In the genomic region with DNA sequence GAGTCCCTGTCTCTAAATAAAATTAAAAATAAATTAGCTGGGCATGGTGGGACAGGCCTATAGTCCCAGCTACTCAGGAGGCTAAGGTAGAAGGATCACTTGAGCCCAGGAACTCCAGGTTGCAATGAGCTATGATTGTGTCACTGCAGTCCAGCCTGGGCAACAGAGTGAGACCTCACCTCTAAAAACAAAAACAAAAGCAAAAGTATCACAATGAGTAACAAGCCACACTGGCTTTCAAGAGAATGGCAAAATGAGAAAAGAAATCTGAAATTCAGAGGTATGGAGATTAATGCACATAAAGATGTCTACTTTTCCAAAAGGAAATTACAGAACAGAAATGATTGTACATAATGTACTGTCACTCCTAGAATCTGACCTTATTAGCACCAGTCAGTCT, we compare ENCODE assay signal across 14 cellular contexts.
DNase-seq lines count a peak whose midpoint lies in the region; ATAC-seq and TF ChIP-seq lines count a peak whose summit lies in the region.
"Had no signal": no experiment of that assay in that cellular context is flagged by ENCODE, and none has a peak within 500 bp of the region (broad histone marks: within the 10 kb centered on the region; RNA-seq: fewer than 3 reads in every experiment).

No MANE protein-coding gene starts in this region.

- no peak for TF ChIP-seq POLR2A in ovary (IDR thresholded peaks at IDR 0.05)

- POLR2A ChIA-PET in CD8-positive, alpha-beta memory T cell (lab: Charles Lee), result no interaction called here

- H3K27me3 Mint-ChIP-seq in chondrocyte (ENCODE audit: low read depth), result no peaks in the 10 kb centered on the region
- peaks cover 0 to 15% of the 10 kb centered on the region in 2 donors for H3K27me3 Mint-ChIP-seq in CD8-positive, alpha-beta memory T cell

- no peaks in the 10 kb centered on the region for H3K36me3 ChIP-seq in CD8-positive, alpha-beta memory T cell (ENCODE audit: insufficient read depth, low read length)
- H3K36me3 ChIP-seq in ovary, result no peaks in the 10 kb centered on the region
- H3K36me3 ChIP-seq: adrenal gland had no signal

- ATAC-seq in GM18520 (IDR thresholded peaks at IDR 0.05; ENCODE audit: unreplicated experiment), result peak; percentile 95
- ATAC-seq in GM21390 (IDR thresholded peaks at IDR 0.05; ENCODE audit: unreplicated experiment), result peak; percentile 96
- peak; percentile 89 for ATAC-seq in HG03039 (IDR thresholded peaks at IDR 0.05; ENCODE audit: unreplicated experiment)

- TF ChIP-seq CTCF in chondrocyte (IDR thresholded peaks at IDR 0.05) (no peak), ovary (IDR thresholded peaks at IDR 0.05) (no peak)

- CTCF ChIA-PET in CD8-positive, alpha-beta memory T cell (lab: Charles Lee), result no interaction called here

- H3K4me3 ChIP-seq in CD8-positive, alpha-beta memory T cell (ENCODE audit: low read length), result no peak overlapping the region
- H3K4me3 ChIP-seq in ovary, result no peak overlapping the region
- H3K4me3 ChIP-seq: adrenal gland had no signal

- H3K4me1 ChIP-seq in CD8-positive, alpha-beta memory T cell (ENCODE audit: insufficient read depth, low read length), result no peaks in the 10 kb centered on the region
- H3K4me1 ChIP-seq in ovary (ENCODE audit: insufficient read depth), result peaks cover 1% of the 10 kb centered on the region

- no peak overlapping the region for H3K4me3 Mint-ChIP-seq in chondrocyte (ENCODE audit: unreplicated experiment)
- H3K4me3 Mint-ChIP-seq in CD8-positive, alpha-beta memory T cell, result no peak overlapping the region
- H3K4me3 Mint-ChIP-seq: activated CD4-positive, alpha-beta memory T cell treated with anti-CD3 and anti-CD28 coated beads, Interleukin-2, amount 10 ng/mL, durations not matched to agents 7 days and 5 days; CD4-positive, alpha-beta T cell had no signal

- H3K36me3 Mint-ChIP-seq in chondrocyte (ENCODE audit: low read depth), result peaks cover 2% of the 10 kb centered on the region
- no peaks in the 10 kb centered on the region for H3K36me3 Mint-ChIP-seq in CD8-positive, alpha-beta memory T cell

- H3K9me3 ChIP-seq in CD8-positive, alpha-beta memory T cell (ENCODE audit: low read length), result no peaks in the 10 kb centered on the region
- no peaks in the 10 kb centered on the region for H3K9me3 ChIP-seq in ovary
- H3K9me3 ChIP-seq: adrenal gland had no signal

- TF ChIP-seq EP300 in ovary (IDR thresholded peaks at IDR 0.05), result no peak

- DNase-seq in chondrocyte (ENCODE audit: low spot score), result no peak
- no peak for DNase-seq in GM19238 (ENCODE audit: insufficient read length, low spot score)
- no peak for DNase-seq in AG20443 (ENCODE audit: low spot score)
- DNase-seq in CD8-positive, alpha-beta memory T cell, result no peak
- no peak for DNase-seq in ovary
- DNase-seq: activated CD4-positive, alpha-beta memory T cell treated with anti-CD3 and anti-CD28 coated beads, Interleukin-2, amount 10 ng/mL, durations not matched to agents 7 days and 5 days; adrenal gland; CD4-positive, alpha-beta T cell; effector CD4-positive, alpha-beta T cell; hippocampal formation; NCI-H510A had no signal

- peaks cover 60% of the 10 kb centered on the region for H3K4me1 Mint-ChIP-seq in chondrocyte (ENCODE audit: low read depth)
- H3K4me1 Mint-ChIP-seq in CD8-positive, alpha-beta memory T cell, result no peaks in the 10 kb centered on the region

- H3K9me3 Mint-ChIP-seq in chondrocyte (ENCODE audit: low read depth), result no peaks in the 10 kb centered on the region
- no peaks in the 10 kb centered on the region for H3K9me3 Mint-ChIP-seq in CD8-positive, alpha-beta memory T cell
- H3K9me3 Mint-ChIP-seq: activated CD4-positive, alpha-beta memory T cell treated with anti-CD3 and anti-CD28 coated beads, Interleukin-2, amount 10 ng/mL, durations not matched to agents 7 days and 5 days; CD4-positive, alpha-beta T cell had no signal

- intact Hi-C loops in ovary (cut with DNase I), result loop anchor here in 1 of 4 donors (2.0 kb wide), 1 partner anchor 71 kb away; no protein-coding TSS in a partner anchor

- no peak overlapping the region for H3K27ac ChIP-seq in CD8-positive, alpha-beta memory T cell (ENCODE audit: low read depth, low read length)
- no peak overlapping the region for H3K27ac ChIP-seq in ovary
- H3K27ac ChIP-seq: adrenal gland had no signal

- H3K27ac Mint-ChIP-seq in chondrocyte (ENCODE audit: unreplicated experiment), result peak overlapping the region; percentile 72
- H3K27ac Mint-ChIP-seq in CD8-positive, alpha-beta memory T cell, result no peak overlapping the region
- H3K27ac Mint-ChIP-seq: activated CD4-positive, alpha-beta memory T cell treated with anti-CD3 and anti-CD28 coated beads, Interleukin-2, amount 10 ng/mL, durations not matched to agents 7 days and 5 days; CD4-positive, alpha-beta T cell had no signal

- H3K27me3 ChIP-seq in CD8-positive, alpha-beta memory T cell (ENCODE audit: insufficient read depth, low read length, poor library complexity, severe bottlenecking), result no peaks in the 10 kb centered on the region
- no peaks in the 10 kb centered on the region for H3K27me3 ChIP-seq in ovary
- H3K27me3 ChIP-seq: adrenal gland had no signal
